ENCODE assay signal across 8 cellular contexts in genomic region chr14:102517412-102518062, GRCh38. TPM values are rescaled to one million over a fixed set of nuclear protein-coding genes. Genes with fewer than 3 reads are reported as not detected.
DNase-seq lines count a peak whose midpoint lies in the region; ATAC-seq and TF ChIP-seq lines count a peak whose summit lies in the region.

No MANE protein-coding gene starts in this region.

- H3K27me3 ChIP-seq in AG04450 (ENCODE audit: control insufficient read depth, insufficient read depth, low read length) (no peaks in the 10 kb centered on the region), testis (no peaks in the 10 kb centered on the region)

- H3K27ac ChIP-seq in AG04450 (ENCODE audit: low read depth, low read length) (no peak overlapping the region), testis (peak overlapping the region in 1 of 2 donors; percentile 41)

- no peak for TF ChIP-seq POLR2A in testis (IDR thresholded peaks at IDR 0.05)

- H3K9me3 ChIP-seq in AG04450 (ENCODE audit: control insufficient read depth, insufficient read depth, low read length) (no peaks in the 10 kb centered on the region), testis (no peaks in the 10 kb centered on the region)

- peak; percentile 29 for ATAC-seq in HG02759 (IDR thresholded peaks at IDR 0.05; ENCODE audit: unreplicated experiment)
- ATAC-seq in left colon: peak; percentile 60

- intact Hi-C loops in left colon (cut with DNase I, micrococcal nuclease): loop anchor here in 1 of 2 donors (5.0 kb wide), 1 partner anchor 80 kb away; no protein-coding TSS in a partner anchor
- intact Hi-C loops in testis (cut with DNase I; ENCODE audit: low total_unique reads): loop anchor here (5.0 kb wide), 1 partner anchor 80 kb away; no protein-coding TSS in a partner anchor

- peak overlapping the region; percentile 64 for H3K4me3 ChIP-seq in AG04450 (ENCODE audit: low read depth, low read length)
- H3K4me3 ChIP-seq in astrocyte of the cerebellum (ENCODE audit: low read depth, low read length): peak overlapping the region; percentile 49
- H3K4me3 ChIP-seq in testis: peak overlapping the region; percentile 68 to 78

- H3K36me3 ChIP-seq in testis (ENCODE audit: low read depth, missing control alignments): no peaks in the 10 kb centered on the region

- 26 to 90% methylated on average over 2 to 33 of the region's 35 CpGs for WGBS in testis, 2 donors

- CTCF ChIA-PET in AG04450 (lab: Charles Lee): interaction anchor here (1.4 to 1.9 kb wide), 2 partner anchors 77 to 79 kb away, joined by 6 to 15 read pairs; no protein-coding TSS in a partner anchor

- POLR2A ChIA-PET in AG04450 (lab: Yijun Ruan, JAX): no interaction called here

- H3K4me1 ChIP-seq in testis: no peaks in the 10 kb centered on the region

- in situ Hi-C loops in astrocyte of the cerebellum (cut with HindIII; ENCODE audit: low sequenced_read_pairs): no loop called here

- DNase-seq in AG04450 (ENCODE audit: low read depth, low spot score) (no peak), astrocyte of the cerebellum (ENCODE audit: low read depth) (no peak), left colon (peak in 1 of 2 donors; percentile 54), testis (peak; percentile 29), NCI-H82 treated with DMSO at 0.1 percent for 48 hours (lab: John Stamatoyannopoulos, UW; ENCODE audit: unreplicated experiment) (no peak), NCI-H2081 (lab: John Stamatoyannopoulos, UW) (no peak), NCI-H1417 (lab: John Stamatoyannopoulos, UW) (no peak)

- TF ChIP-seq CTCF in AG04450 (IDR thresholded peaks at IDR 0.05; ENCODE audit: low read depth, low read length) (0 out of 2 replicates have a peak, but pooled peaks have one; percentile 13), astrocyte of the cerebellum (IDR thresholded peaks at IDR 0.05; ENCODE audit: low read depth, low read length, missing control alignments) (no peak), testis (IDR thresholded peaks at IDR 0.05) (no peak)

RNA-seq across cellular contexts. Expression of gene ANKRD9, which starts 8.0 kb away (rescaled TPM):
- 4.0 and 5.8 TPM in 2 replicates for polyA plus RNA-seq in AG04450 (2011; rRNA removed)
- polyA minus RNA-seq in AG04450 (2011; rRNA and poly(A)+ RNA removed): 2.8 TPM in 2 replicates
- 100 to 1,000 TPM; 105 to 117 TPM for total RNA-seq in left colon
- total RNA-seq in testis: 100 to 1,000 TPM in 1 of 2 donors, 10 to 100 TPM in 1; 88.7 to 153 TPM
- polyA plus RNA-seq in testis (ENCODE audit: insufficient read depth, low read depth, low replicate concordance): 21.0 TPM
